In genomic region chr6:134174790-134175531, GRCh38 we compare ENCODE assay signal across 1 cellular context.
TF ChIP-seq lines count a peak whose summit lies in the region.

No MANE protein-coding gene starts in this region.

TF ChIP-seq in GM12878, 131 proteins besides CTCF, POLR2A, EP300 and RAD21 (continued from another document and continues in another):
- TF ChIP-seq ZBTB40 (IDR thresholded peaks at IDR 0.05; ENCODE audit: borderline replicate concordance) (no peak), SKIL (IDR thresholded peaks at IDR 0.05; ENCODE audit: low read depth, poor library complexity, severe bottlenecking) (no peak), BRCA1 (IDR thresholded peaks at IDR 0.05; ENCODE audit: low read depth, low read length) (no peak), HCFC1 (IDR thresholded peaks at IDR 0.05; ENCODE audit: low read length) (no peak), EZH2 (IDR thresholded peaks at IDR 0.05; ENCODE audit: borderline replicate concordance, control insufficient read depth, low read depth, low read length) (no peak), HDGF (IDR thresholded peaks at IDR 0.05) (no peak), MXI1 (IDR thresholded peaks at IDR 0.05; ENCODE audit: low read depth, low read length) (peak; percentile 63), NR2C2 (IDR thresholded peaks at IDR 0.05; ENCODE audit: borderline replicate concordance, control insufficient read depth, insufficient read length, low read depth) (no peak), SUZ12 (IDR thresholded peaks at IDR 0.05; ENCODE audit: unreplicated experiment) (no peak), YY1 (IDR thresholded peaks at IDR 0.05; ENCODE audit: low read depth, low read length) (0 out of 2 replicates have a peak, but pooled peaks have one; percentile 47), RAD51 (IDR thresholded peaks at IDR 0.05) (no peak), FOXK2 (IDR thresholded peaks at IDR 0.05) (no peak), BCL11A (IDR thresholded peaks at IDR 0.05; ENCODE audit: low read depth, low read length) (no peak), MEF2B (IDR thresholded peaks at IDR 0.05; ENCODE audit: partially characterized antibody, poor library complexity, severe bottlenecking) (no peak), ZNF622 (IDR thresholded peaks at IDR 0.05) (no peak), SP1 (IDR thresholded peaks at IDR 0.05; ENCODE audit: low read depth, low read length) (no peak), NR2C1 (IDR thresholded peaks at IDR 0.05) (no peak), TCF7 (IDR thresholded peaks at IDR 0.05; ENCODE audit: borderline replicate concordance) (no peak), LARP7 (IDR thresholded peaks at IDR 0.05) (0 out of 2 replicates have a peak, but pooled peaks have one; percentile 8), FOS (IDR thresholded peaks at IDR 0.05; ENCODE audit: borderline replicate concordance, extremely low read depth, insufficient read length) (no peak), JUNB (IDR thresholded peaks at IDR 0.05) (no peak), HDAC2 (IDR thresholded peaks at IDR 0.05) (no peak), IRF5 (IDR thresholded peaks at IDR 0.05; ENCODE audit: borderline replicate concordance) (no peak), ZBTB4 (CRISPR knock-in tag; IDR thresholded peaks at IDR 0.05) (no peak), CBX3 (IDR thresholded peaks at IDR 0.05; ENCODE audit: borderline replicate concordance, low read depth) (no peak), MTA3 (IDR thresholded peaks at IDR 0.05; ENCODE audit: borderline replicate concordance, low read length) (no peak), KAT2A (conservative IDR thresholded peaks at IDR 0.05; ENCODE audit: control insufficient read depth, low read depth, low read length) (no peak), ZNF24 (IDR thresholded peaks at IDR 0.05) (no peak), IKZF2 (IDR thresholded peaks at IDR 0.05) (no peak), PAX8 (IDR thresholded peaks at IDR 0.05) (no peak), MLLT1 (IDR thresholded peaks at IDR 0.05) (no peak), ZBED1 (IDR thresholded peaks at IDR 0.05; ENCODE audit: borderline replicate concordance) (no peak), CHD2 (IDR thresholded peaks at IDR 0.05; ENCODE audit: borderline replicate concordance, low read depth, low read length) (no peak), BHLHE40 (IDR thresholded peaks at IDR 0.05; ENCODE audit: borderline replicate concordance in 1 of 2, low read depth in 2 of 2, low read length in 1 of 2) (peak in 1 of 2 experiments; percentile 36; a peak in 2 of 4 replicates), ZBTB11 (CRISPR knock-in tag; IDR thresholded peaks at IDR 0.05) (no peak), GABPA (IDR thresholded peaks at IDR 0.05; ENCODE audit: low read depth) (no peak), MAX (IDR thresholded peaks at IDR 0.05; ENCODE audit: low read depth, low read length) (no peak), POLR2AphosphoS2 (IDR thresholded peaks at IDR 0.05; ENCODE audit: low read depth, low read length) (0 out of 2 replicates have a peak, but pooled peaks have one; percentile 60), IRF4 (IDR thresholded peaks at IDR 0.05; ENCODE audit: low read depth, low read length) (no peak), E2F8 (IDR thresholded peaks at IDR 0.05; ENCODE audit: low read depth, partially characterized antibody) (no peak), USF2 (IDR thresholded peaks at IDR 0.05; ENCODE audit: borderline replicate concordance, low read depth, low read length) (no peak)
